ENCODE assay signal across 8 cellular contexts in genomic region chr1:235504494-235505222, GRCh38.
DNase-seq lines count a peak whose midpoint lies in the region; ATAC-seq, FAIRE-seq and TF ChIP-seq lines count a peak whose summit lies in the region.

No MANE protein-coding gene starts in this region.

- peak overlapping the region; percentile 85 for H3K4me2 ChIP-seq in BLaER1

- H3K4me1 ChIP-seq in BLaER1: peaks cover 33% of the 10 kb centered on the region

- H3K27me3 ChIP-seq in BLaER1: no peaks in the 10 kb centered on the region

- peak; percentile 80 for DNase-seq in GM19239 (ENCODE audit: insufficient read length, low spot score)
- peak; percentile 98 for DNase-seq in NCI-H524 (lab: John Stamatoyannopoulos, UW)
- peak; percentile 99 for DNase-seq in activated CD4-positive, alpha-beta T cell treated with anti-CD3 and anti-CD28 coated beads for 48 hours
- DNase-seq in coronary artery (ENCODE audit: low spot score): peak; percentile 99
- DNase-seq in left kidney (ENCODE audit: low read depth, low spot score): peak; percentile 100
- peak; percentile 99 for DNase-seq in stimulated activated CD4-positive, alpha-beta T cell treated with anti-CD3 and anti-CD28 coated beads, Interleukin-2, amount 100 ng/mL, for 24 hours

- H3K27ac ChIP-seq in BLaER1 (peak overlapping the region; percentile 94), coronary artery (peak overlapping the region; percentile 99)

- H3K4me3 ChIP-seq in BLaER1 (peak overlapping the region; percentile 87), coronary artery (peak overlapping the region; percentile 98)

- H3K36me3 ChIP-seq in BLaER1: no peaks in the 10 kb centered on the region

- peak; percentile 72 for ATAC-seq in HG03457 (IDR thresholded peaks at IDR 0.05; ENCODE audit: unreplicated experiment)

- peak; percentile 75 for TF ChIP-seq CTCF in coronary artery (IDR thresholded peaks at IDR 0.05)

- H4K20me1 ChIP-seq in BLaER1: peaks cover 38% of the 10 kb centered on the region

- FAIRE-seq in GM19239 (lab: Jason Lieb, UNC): peak; percentile 97

- no peaks in the 10 kb centered on the region for H3K9me3 ChIP-seq in BLaER1

- H3K9ac ChIP-seq in BLaER1: peak overlapping the region; percentile 94

Comparison
In these comparisons a context has a peak if more than half of its experiments do, and no peak if none do; other contexts are left out.
1. Peak in every context shown above with its lines: DNase-seq, ATAC-seq, H3K4me3 ChIP-seq and H3K27ac ChIP-seq.